13 cellular contexts compared by ENCODE assay signal in genomic region chr2:101753720-101754490, GRCh38. TPM values are rescaled to one million over a fixed set of nuclear protein-coding genes. Genes with fewer than 3 reads are reported as not detected.
A peak's percentile ranks its signal among the peaks of the same experiment; 100 is the strongest.
DNase-seq lines count a peak whose midpoint lies in the region; ATAC-seq and TF ChIP-seq lines count a peak whose summit lies in the region.
"Had no signal": no experiment of that assay in that cellular context is flagged by ENCODE, and none has a peak within 500 bp of the region (broad histone marks: within the 10 kb centered on the region; RNA-seq: fewer than 3 reads in every experiment).

No MANE protein-coding gene starts in this region.

- H3K36me3 ChIP-seq in osteoblast (ENCODE audit: insufficient read depth, low read length), result no peaks in the 10 kb centered on the region
- H3K36me3 ChIP-seq in aorta (ENCODE audit: control insufficient read depth in 1 of 2, insufficient read depth in 2 of 2, low read length in 1 of 2), result no peaks in the 10 kb centered on the region
- H3K36me3 ChIP-seq: Peyer's patch had no signal

- 50% methylated on average over 5 of the region's 5 CpGs for WGBS in aorta, 2 donors

- intact Hi-C loops in aorta (cut with DNase I) (no loop called here), left colon (cut with DNase I, micrococcal nuclease) (no loop called here)

- H3K4me2 ChIP-seq in osteoblast (ENCODE audit: insufficient read depth, low read length), result peak overlapping the region; percentile 18

- H3K9me3 ChIP-seq in osteoblast (ENCODE audit: low read depth, low read length), result no peaks in the 10 kb centered on the region
- no peaks in the 10 kb centered on the region for H3K9me3 ChIP-seq in aorta (ENCODE audit: control insufficient read depth, low read length)
- H3K9me3 ChIP-seq: body of pancreas, Peyer's patch had no signal

- TF ChIP-seq CTCF in GM13976 (IDR thresholded peaks at IDR 0.05; ENCODE audit: borderline replicate concordance, control extremely low read depth, extremely low read depth, insufficient read depth, missing control alignments), result no peak
- no peak for TF ChIP-seq CTCF in VCaP (conservative IDR thresholded peaks at IDR 0.05)
- no peak for TF ChIP-seq CTCF in osteoblast (IDR thresholded peaks at IDR 0.05; ENCODE audit: extremely low read depth, low read depth, low read length)

- no peak overlapping the region for H3K4me3 ChIP-seq in osteoblast (ENCODE audit: insufficient read depth, low read length)
- no peak overlapping the region for H3K4me3 ChIP-seq in aorta (ENCODE audit: low read length in 2 of 2)
- H3K4me3 ChIP-seq: body of pancreas, lung, Peyer's patch had no signal

- ATAC-seq in GM21717 (IDR thresholded peaks at IDR 0.05; ENCODE audit: unreplicated experiment) (peak; percentile 38), aorta (ENCODE audit: low FRiP score) (no peak), left lobe of liver (no peak), left colon (no peak)
- ATAC-seq: body of pancreas had no signal

- H3K27me3 ChIP-seq in osteoblast (ENCODE audit: insufficient read depth, low read length), result no peaks in the 10 kb centered on the region
- no peaks in the 10 kb centered on the region for H3K27me3 ChIP-seq in aorta (ENCODE audit: control insufficient read depth in 1 of 2, insufficient read depth in 2 of 2, low read length in 1 of 2)
- H3K27me3 ChIP-seq: body of pancreas, Peyer's patch had no signal

- DNase-seq in GM13976 (ENCODE audit: low spot score) (peak; percentile 40), osteoblast (ENCODE audit: insufficient read length, low spot score, missing footprints) (no peak), aorta (no peak), left lobe of liver (ENCODE audit: low spot score) (no peak), left colon (no peak)
- DNase-seq: activated CD4-positive, alpha-beta T cell treated with anti-CD3 and anti-CD28 coated beads, Interleukin-2, amount 50 U/mL, for 4 hours; body of pancreas; NCI-H1105 treated with DMSO at 0.1 percent for 48 hours; Peyer's patch; stimulated activated CD4-positive, alpha-beta T cell treated with anti-CD3 and anti-CD28 coated beads, Interleukin-12 subunit alpha, Interleukin-12 subunit beta, amount 100 ng/mL, for 4 hours had no signal

- no peak overlapping the region for H2AFZ ChIP-seq in osteoblast (ENCODE audit: low read length)

- peaks cover 82% of the 10 kb centered on the region for H3K79me2 ChIP-seq in osteoblast (ENCODE audit: insufficient read depth, low read length)

- in situ Hi-C loops in GM13976 (cut with MboI; ENCODE audit: low sequenced_read_pairs, unreplicated experiment), result no loop called here

- H3K27ac ChIP-seq in VCaP (peak overlapping the region; percentile 47), osteoblast (ENCODE audit: low read depth, low read length) (peak overlapping the region; percentile 78), aorta (ENCODE audit: low read depth in 1 of 2, low read length in 2 of 2) (no peak overlapping the region)

- H4K20me1 ChIP-seq in osteoblast (ENCODE audit: insufficient read depth, low read length), result peaks cover 38% of the 10 kb centered on the region

- H3K4me1 ChIP-seq in osteoblast (ENCODE audit: insufficient read depth, low read length), result peaks cover 63% of the 10 kb centered on the region
- peaks cover 10 to 29% of the 10 kb centered on the region in 2 donors for H3K4me1 ChIP-seq in aorta (ENCODE audit: control insufficient read depth in 1 of 2, insufficient read depth in 2 of 2, low read length in 2 of 2)

RNA-seq across cellular contexts. Expression of gene MAP4K4, which starts 56.4 kb away (rescaled TPM):
- 231 and 287 TPM in 2 replicates for total RNA-seq in osteoblast
- total RNA-seq in aorta, result 100 to 1,000 TPM in 1 of 2 donors, 10 to 100 TPM in 1; 85.4 to 112 TPM
- 10 to 100 TPM; 22.9 to 31.6 TPM for polyA plus RNA-seq in aorta
- total RNA-seq in left lobe of liver, result 30.2 TPM
- 10 to 100 TPM; 24.9 to 37.5 TPM for total RNA-seq in left colon

Comparison
In these comparisons a context has a peak if more than half of its experiments do, and no peak if none do; other contexts are left out.
1. H3K27ac ChIP-seq: peak in VCaP (single experiment) and osteoblast (single experiment); none in aorta (0 of 2).